In the genomic region with DNA sequence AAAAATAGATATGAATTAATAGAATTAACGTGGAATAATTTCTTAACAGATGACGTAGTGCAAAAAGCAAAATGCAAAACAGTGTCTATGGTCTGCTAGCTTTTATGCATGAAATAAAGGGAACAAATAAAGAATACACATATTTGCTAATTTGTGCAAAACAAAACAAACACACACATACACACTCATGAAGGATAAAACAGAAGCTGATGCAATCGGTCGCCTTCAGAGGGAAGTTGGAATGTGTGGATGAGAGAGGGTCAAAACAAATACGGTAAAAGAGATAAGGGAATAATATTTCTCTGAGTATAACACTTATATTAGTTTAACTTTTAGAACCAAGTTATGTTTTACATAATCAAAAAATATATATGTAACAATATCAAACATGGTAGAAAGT, we compare ENCODE assay signal across 28 cellular contexts.
"Had no signal": no experiment of that assay in that cellular context is flagged by ENCODE, and none has a peak within 500 bp of the region (broad histone marks: within the 10 kb centered on the region; RNA-seq: fewer than 3 reads in every experiment).

No MANE protein-coding gene starts in this region.

- H3K36me3 Mint-ChIP-seq: stimulated activated effector memory CD8-positive, alpha-beta T cell treated with anti-CD3 and anti-CD28 coated beads, Interleukin-12 subunit alpha, Interleukin-12 subunit beta, amount 100 ng/mL, for 72 hours; stimulated activated memory B cell treated with anti-CD40 and anti-IgM and Interleukin-4, amounts not matched to agents 10 μg/mL and 1 μg/mL and 100 μg/mL, for 72 hours; stimulated activated naive B cell treated with anti-CD40 and anti-IgM and Interleukin-4, amounts not matched to agents 10 μg/mL and 1 μg/mL and 100 μg/mL, for 72 hours; type B pancreatic cell had no signal

- H3K9me3 ChIP-seq: stomach, suprapubic skin, testis, thoracic aorta, thyroid gland, tibial artery, tibial nerve, transverse colon, upper lobe of left lung, upper lobe of right lung, uterus, vagina had no signal

- H3K27me3 Mint-ChIP-seq: stimulated activated memory B cell treated with anti-CD40 and anti-IgM and Interleukin-4, amounts not matched to agents 10 μg/mL and 1 μg/mL and 100 μg/mL, for 72 hours; stimulated activated naive B cell treated with anti-CD40 and anti-IgM and Interleukin-4, amounts not matched to agents 10 μg/mL and 1 μg/mL and 100 μg/mL, for 72 hours; stimulated activated naive CD8-positive, alpha-beta T cell treated with anti-CD3 and anti-CD28 coated beads, Interleukin-15, amount 100 ng/mL, for 72 hours; stimulated activated naive CD8-positive, alpha-beta T cell treated with anti-CD3 and anti-CD28 coated beads, Interleukin-15, Interleukin-2, amounts not matched to agents 100 ng/mL and 50 ng/mL, for 24 hours; type B pancreatic cell had no signal

- H3K4me3 ChIP-seq: stomach, suprapubic skin, testis, thoracic aorta, thyroid gland, tibial artery, tibial nerve, transverse colon, upper lobe of left lung, upper lobe of right lung, uterus, vagina had no signal

- H3K4me1 Mint-ChIP-seq: stimulated activated effector memory CD8-positive, alpha-beta T cell treated with anti-CD3 and anti-CD28 coated beads, Interleukin-12 subunit alpha, Interleukin-12 subunit beta, amount 100 ng/mL, for 72 hours; stimulated activated memory B cell treated with anti-CD40 and anti-IgM and Interleukin-4, amounts not matched to agents 10 μg/mL and 1 μg/mL and 100 μg/mL, for 72 hours; stimulated activated naive B cell treated with anti-CD40 and anti-IgM and Interleukin-4, amounts not matched to agents 10 μg/mL and 1 μg/mL and 100 μg/mL, for 72 hours; stimulated activated naive CD8-positive, alpha-beta T cell treated with anti-CD3 and anti-CD28 coated beads, Interleukin-15, amount 100 ng/mL, for 72 hours had no signal

- ATAC-seq: stimulated activated effector memory CD8-positive, alpha-beta T cell treated with anti-CD3 and anti-CD28 coated beads, Interleukin-12 subunit alpha, Interleukin-12 subunit beta, amount 100 ng/mL, for 72 hours; stimulated activated memory B cell treated with anti-CD40 and anti-IgM and Interleukin-4, amounts not matched to agents 10 μg/mL and 1 μg/mL and 100 μg/mL, for 72 hours; stimulated activated naive B cell treated with anti-CD40 and anti-IgM and Interleukin-4, amounts not matched to agents 10 μg/mL and 1 μg/mL and 100 μg/mL, for 72 hours; stimulated activated naive CD8-positive, alpha-beta T cell treated with anti-CD3 and anti-CD28 coated beads, Interleukin-15, amount 100 ng/mL, for 72 hours; stimulated activated naive CD8-positive, alpha-beta T cell treated with anti-CD3 and anti-CD28 coated beads, Interleukin-15, Interleukin-2, amounts not matched to agents 100 U/mL and 50 U/mL, for 24 hours; upper lobe of right lung had no signal

- H3K27me3 ChIP-seq: stomach, suprapubic skin, testis, thyroid gland, tibial artery, tibial nerve, transverse colon, upper lobe of left lung, upper lobe of right lung, uterus, vagina had no signal

- H3K36me3 ChIP-seq: stomach, suprapubic skin, thoracic aorta, thyroid gland, tibial artery, tibial nerve, transverse colon, upper lobe of left lung, upper lobe of right lung, uterus, vagina had no signal

- H3K9me3 Mint-ChIP-seq: stimulated activated memory B cell treated with anti-CD40 and anti-IgM and Interleukin-4, amounts not matched to agents 10 μg/mL and 1 μg/mL and 100 μg/mL, for 72 hours; type B pancreatic cell had no signal

- DNase-seq: stimulated activated CD4-positive, alpha-beta T cell treated with anti-CD3 and anti-CD28 coated beads, Interleukin-2, amount 100 ng/mL, for 48 hours; stimulated activated CD4-positive, alpha-beta T cell treated with anti-CD3 and anti-CD28 coated beads, Interleukin-4, amount 100 ng/mL, for 1 hour; stimulated activated CD4-positive, alpha-beta T cell treated with anti-CD3 and anti-CD28 coated beads, Interleukin-4, amount 100 ng/mL, for 24 hours; stimulated activated CD4-positive, alpha-beta T cell treated with anti-CD3 and anti-CD28 coated beads, Interleukin-4, amount 100 ng/mL, for 4 hours; stimulated activated CD8-positive, alpha-beta memory T cell treated with anti-CD3 and anti-CD28 coated beads, Interleukin-4, amount 100 ng/mL, for 48 hours; stimulated activated naive B cell treated with anti-CD40 and anti-IgM and Interleukin-4, amounts not matched to agents 10 μg/mL and 1 μg/mL and 100 μg/mL, for 72 hours; stimulated activated naive CD4-positive, alpha-beta T cell; stimulated activated naive CD4-positive, alpha-beta T cell treated with Interleukin-2 at 50 U/mL for 16 hours; stimulated activated naive CD8-positive, alpha-beta T cell treated with anti-CD3 and anti-CD28 coated beads, Interleukin-15, amount 100 ng/mL, for 72 hours; stimulated activated naive CD8-positive, alpha-beta T cell treated with anti-CD3 and anti-CD28 coated beads, Interleukin-15, Interleukin-2, amounts not matched to agents 100 U/mL and 50 U/mL, for 24 hours; stomach; testis; thyroid gland; tibial artery; transverse colon; trophoblast cell; upper lobe of left lung; upper lobe of right lung; uterus had no signal

- H3K4me3 Mint-ChIP-seq: stimulated activated effector memory CD8-positive, alpha-beta T cell treated with anti-CD3 and anti-CD28 coated beads, Interleukin-12 subunit alpha, Interleukin-12 subunit beta, amount 100 ng/mL, for 72 hours; stimulated activated memory B cell treated with anti-CD40 and anti-IgM and Interleukin-4, amounts not matched to agents 10 μg/mL and 1 μg/mL and 100 μg/mL, for 72 hours; stimulated activated naive B cell treated with anti-CD40 and anti-IgM and Interleukin-4, amounts not matched to agents 10 μg/mL and 1 μg/mL and 100 μg/mL, for 72 hours; stimulated activated naive CD8-positive, alpha-beta T cell treated with anti-CD3 and anti-CD28 coated beads, Interleukin-15, amount 100 ng/mL, for 72 hours; stimulated activated naive CD8-positive, alpha-beta T cell treated with anti-CD3 and anti-CD28 coated beads, Interleukin-15, Interleukin-2, amounts not matched to agents 100 ng/mL and 50 ng/mL, for 24 hours; type B pancreatic cell had no signal

- FAIRE-seq: urothelium cell line had no signal

- H3K27ac Mint-ChIP-seq: stimulated activated effector memory CD8-positive, alpha-beta T cell treated with anti-CD3 and anti-CD28 coated beads, Interleukin-12 subunit alpha, Interleukin-12 subunit beta, amount 100 ng/mL, for 72 hours; stimulated activated memory B cell treated with anti-CD40 and anti-IgM and Interleukin-4, amounts not matched to agents 10 μg/mL and 1 μg/mL and 100 μg/mL, for 72 hours; stimulated activated naive B cell treated with anti-CD40 and anti-IgM and Interleukin-4, amounts not matched to agents 10 μg/mL and 1 μg/mL and 100 μg/mL, for 72 hours; stimulated activated naive CD8-positive, alpha-beta T cell treated with anti-CD3 and anti-CD28 coated beads, Interleukin-15, amount 100 ng/mL, for 72 hours; stimulated activated naive CD8-positive, alpha-beta T cell treated with anti-CD3 and anti-CD28 coated beads, Interleukin-15, Interleukin-2, amounts not matched to agents 100 ng/mL and 50 ng/mL, for 24 hours; type B pancreatic cell had no signal

- H3K4me1 ChIP-seq: stomach, suprapubic skin, testis, thyroid gland, tibial artery, tibial nerve, transverse colon, upper lobe of left lung, upper lobe of right lung, uterus, vagina had no signal

- H3K27ac ChIP-seq: stomach, suprapubic skin, testis, thoracic aorta, thyroid gland, tibial artery, tibial nerve, transverse colon, upper lobe of left lung, upper lobe of right lung, uterus, vagina had no signal
